ENCODE assay signal across 24 cellular contexts in the genomic region with DNA sequence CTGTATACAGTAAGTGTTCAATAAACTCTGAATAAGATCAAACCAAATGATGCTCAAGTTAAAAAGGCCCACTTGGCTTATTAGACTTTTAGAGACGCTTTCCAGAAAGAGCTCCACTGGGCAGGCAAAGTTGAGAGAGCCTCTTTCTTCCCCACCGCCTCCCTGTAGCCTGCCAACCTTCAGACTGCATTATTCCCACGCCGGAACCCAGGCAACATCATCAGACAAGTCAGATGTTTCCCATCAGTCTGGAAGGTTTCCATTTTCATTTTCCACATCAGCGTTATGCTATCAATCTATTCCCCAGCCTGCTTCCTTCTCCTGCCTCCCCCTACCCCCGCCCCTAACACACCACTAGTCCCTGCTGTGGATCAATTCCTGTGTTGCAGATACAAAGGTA.
DNase-seq lines count a peak whose midpoint lies in the region; ATAC-seq, FAIRE-seq and TF ChIP-seq lines count a peak whose summit lies in the region.
"Had no signal": no experiment of that assay in that cellular context is flagged by ENCODE, and none has a peak within 500 bp of the region (broad histone marks: within the 10 kb centered on the region; RNA-seq: fewer than 3 reads in every experiment).

No MANE protein-coding gene starts in this region.

- no peak overlapping the region for H3K18ac ChIP-seq in H1 (ENCODE audit: extremely low read depth, low read length)

- DNase-seq in activated effector memory CD4-positive, alpha-beta T cell treated with anti-CD3 and anti-CD28 coated beads, Interleukin-2, amount 50 U/mL, for 16 hours = peak; percentile 2
- DNase-seq in activated effector memory CD4-positive, alpha-beta T cell treated with Interleukin-2 at 50 U/mL for 16 hours = no peak
- DNase-seq in GM12892 (ENCODE audit: insufficient read length) (no peak), H1 (ENCODE audit: low read depth in 1 of 2, low spot score in 2 of 2) (no peak), progenitor cell of endocrine pancreas (ENCODE audit: low spot score, unreplicated experiment) (no peak), nucleus accumbens (lab: John Stamatoyannopoulos, UW) (no peak)
- no peak for DNase-seq in activated CD4-positive, alpha-beta T cell treated with anti-CD3 and anti-CD28 coated beads for 36 hours
- DNase-seq: AML-193; Caco-2; Calu3; CD4-positive, alpha-beta T cell; CD8-positive, alpha-beta T cell; DMS79 treated with DMSO at 0.1 percent for 48 hours; GF-D8 had no signal

- no peaks in the 10 kb centered on the region for H3K36me3 Mint-ChIP-seq in progenitor cell of endocrine pancreas (ENCODE audit: insufficient read depth)
- no peaks in the 10 kb centered on the region for H3K36me3 Mint-ChIP-seq in activated CD4-positive, alpha-beta T cell treated with anti-CD3 and anti-CD28 coated beads for 36 hours (ENCODE audit: low read depth)
- H3K36me3 Mint-ChIP-seq: CD8-positive, alpha-beta T cell had no signal

- no peak overlapping the region for H3K4ac ChIP-seq in H1 (replicated peaks; ENCODE audit: insufficient read length, low read depth, low read length)

- no peak overlapping the region for H3K14ac ChIP-seq in H1 (ENCODE audit: insufficient read length)

- no peak overlapping the region for H3K4me2 ChIP-seq in H1 (ENCODE audit: insufficient read depth in 1 of 2, low read depth in 2 of 2, low read length in 2 of 2)
- H3K4me2 ChIP-seq: A549; BLaER1 treated with 17β-estradiol and CSF1 and Interleukin-3, amounts not matched to agents 10 nM and 100 nM had no signal

- H3K9ac ChIP-seq in H1 (replicated peaks in 1 of 4; ENCODE audit: extremely low read depth in 1 of 4, low read depth in 3 of 4, low read length in 3 of 4) = no peak overlapping the region
- H3K9ac ChIP-seq: BLaER1 treated with 17β-estradiol and CSF1 and Interleukin-3, amounts not matched to agents 10 nM and 100 nM had no signal

- no peaks in the 10 kb centered on the region for H3K9me3 ChIP-seq in H1 (ENCODE audit: insufficient read depth in 2 of 2, low read depth in 1 of 2, low read length in 1 of 2)
- H3K9me3 ChIP-seq: A549, Caco-2 had no signal

- no peak overlapping the region for H2BK120ac ChIP-seq in H1 (replicated peaks; ENCODE audit: low read depth, low read length)

- intact Hi-C loops in activated CD4-positive, alpha-beta T cell treated with anti-CD3 and anti-CD28 coated beads for 36 hours (cut with DNase I, micrococcal nuclease) = no loop called here

- H3K27me3 ChIP-seq in H1 (replicated peaks in 1 of 4; ENCODE audit: control insufficient read depth in 3 of 4, extremely low read depth in 1 of 4, insufficient read depth in 3 of 4, low read length in 3 of 4) = peaks cover 0 to 2% (median 1%) of the 10 kb centered on the region in 4 experiments; a peak in 2 of 7 replicates
- H3K27me3 ChIP-seq: BLaER1 treated with 17β-estradiol and CSF1 and Interleukin-3, amounts not matched to agents 10 nM and 100 nM had no signal

- WGBS in H1 (ENCODE audit: extremely low coverage in 1 of 2, insufficient coverage in 1 of 2, insufficient read length in 1 of 2, insufficient replicate concordance in 2 of 2, low coverage in 1 of 2, low lambda C conversion rate in 2 of 2, missing lambda C conversion rate in 1 of 2), 2 experiments = 88% methylated on average over 6 of the region's 6 CpGs; no CpG with 5 or more reads in 1 of the 2 experiments

- peaks cover 17% of the 10 kb centered on the region for H3K4me1 Mint-ChIP-seq in progenitor cell of endocrine pancreas (ENCODE audit: low read depth)
- peaks cover 12% of the 10 kb centered on the region for H3K4me1 Mint-ChIP-seq in activated CD4-positive, alpha-beta T cell treated with anti-CD3 and anti-CD28 coated beads for 36 hours

- no peaks in the 10 kb centered on the region for H3K79me2 ChIP-seq in H1 (ENCODE audit: control insufficient read depth in 1 of 2, insufficient read depth in 2 of 2, low read length in 2 of 2)

- no peak for TF ChIP-seq RAD21 in H1 (IDR thresholded peaks at IDR 0.05 in 1 of 2, conservative IDR thresholded peaks at IDR 0.05 in 1 of 2; ENCODE audit: low read depth in 2 of 2, low read length in 2 of 2)

- no peak overlapping the region for H3K4me3 Mint-ChIP-seq in progenitor cell of endocrine pancreas (ENCODE audit: low read depth)
- H3K4me3 Mint-ChIP-seq in activated CD4-positive, alpha-beta T cell treated with anti-CD3 and anti-CD28 coated beads for 36 hours = no peak overlapping the region
- H3K4me3 Mint-ChIP-seq: B cell; CD4-positive, alpha-beta T cell; CD8-positive, alpha-beta T cell had no signal

- no peak overlapping the region for H4K91ac ChIP-seq in H1 (replicated peaks; ENCODE audit: insufficient read length, low read length)

- no peak overlapping the region for H3K56ac ChIP-seq in H1 (replicated peaks; ENCODE audit: insufficient read length, low read depth, low read length)

- H4K5ac ChIP-seq in H1 (ENCODE audit: insufficient read length, low read depth, low read length) = no peak overlapping the region

- CTCF ChIA-PET in H1 (lab: Charles Lee; ENCODE audit: partially characterized antibody) = interaction anchor here (1.1 to 4.4 kb wide), 4 partner anchors 9 to 334 kb away, joined by 3 to 27 read pairs (median 6); no protein-coding TSS in a partner anchor
- CTCF ChIA-PET in activated CD4-positive, alpha-beta T cell treated with anti-CD3 and anti-CD28 coated beads for 36 hours (lab: Charles Lee) = interaction anchor here (3.3 kb wide), 1 partner anchor 10 kb away, joined by 15 read pairs; no protein-coding TSS in a partner anchor

- POLR2A ChIA-PET in H1 (lab: Charles Lee; ENCODE audit: partially characterized antibody) = interaction anchor here (0.6 kb wide), 1 partner anchor 8 kb away, joined by 3 read pairs; no protein-coding TSS in a partner anchor
- POLR2A ChIA-PET in activated CD4-positive, alpha-beta T cell treated with anti-CD3 and anti-CD28 coated beads for 36 hours (lab: Charles Lee) = no interaction called here

- peaks cover 13% of the 10 kb centered on the region for H3K27me3 Mint-ChIP-seq in progenitor cell of endocrine pancreas
- H3K27me3 Mint-ChIP-seq in activated CD4-positive, alpha-beta T cell treated with anti-CD3 and anti-CD28 coated beads for 36 hours = peaks cover 10% of the 10 kb centered on the region

- H3K36me3 ChIP-seq in H1 (ENCODE audit: control insufficient read depth in 2 of 4, insufficient read depth in 4 of 4, low read length in 3 of 4) = no peaks in the 10 kb centered on the region
- H3K36me3 ChIP-seq: BLaER1 treated with 17β-estradiol and CSF1 and Interleukin-3, amounts not matched to agents 10 nM and 100 nM had no signal

- H2BK5ac ChIP-seq in H1 (ENCODE audit: low read depth, low read length) = peak overlapping the region; percentile 38; the same call in 1 of the 2 replicates

- TF ChIP-seq CTCF in H1 (IDR thresholded peaks at IDR 0.05; ENCODE audit: control extremely low read depth in 1 of 3, insufficient read depth in 1 of 3, low read depth in 1 of 3, low read length in 3 of 3) = no peak
- TF ChIP-seq CTCF in progenitor cell of endocrine pancreas (IDR thresholded peaks at IDR 0.05; ENCODE audit: unreplicated experiment) = no peak

- H3K27ac ChIP-seq in H1 (ENCODE audit: low read depth, low read length) = no peak overlapping the region
- H3K27ac ChIP-seq: 22Rv1; A549; BLaER1 treated with 17β-estradiol and CSF1 and Interleukin-3, amounts not matched to agents 10 nM and 100 nM; C4-2B had no signal

- peaks cover 0 to 30% (median 22%) of the 10 kb centered on the region in 4 experiments; a peak in 5 of 7 replicates for H3K4me1 ChIP-seq in H1 (replicated peaks in 1 of 4; ENCODE audit: control insufficient read depth in 3 of 4, insufficient read depth in 4 of 4, low read length in 3 of 4)
- H3K4me1 ChIP-seq: Caco-2 had no signal

- no peaks in the 10 kb centered on the region for H3K23me2 ChIP-seq in H1 (ENCODE audit: low read depth, low read length)

- no peak overlapping the region for H3K4me3 ChIP-seq in H1 (ENCODE audit: extremely low read depth in 1 of 4, insufficient read depth in 2 of 4, low read depth in 3 of 4, low read length in 4 of 4)
- H3K4me3 ChIP-seq: A549; BLaER1 treated with 17β-estradiol and CSF1 and Interleukin-3, amounts not matched to agents 10 nM and 100 nM had no signal

- no peaks in the 10 kb centered on the region for H4K20me1 ChIP-seq in H1 (replicated peaks in 1 of 2; ENCODE audit: control insufficient read depth in 1 of 2, insufficient read depth in 2 of 2, low read length in 2 of 2)

- TF ChIP-seq POLR2A in GM12892 (IDR thresholded peaks at IDR 0.05; ENCODE audit: low read depth, low read length) (no peak), H1 (IDR thresholded peaks at IDR 0.05; ENCODE audit: control extremely low read depth in 1 of 2, low read depth in 2 of 2, low read length in 2 of 2) (no peak)

- H3K79me1 ChIP-seq in H1 (ENCODE audit: low read depth, low read length) = no peaks in the 10 kb centered on the region

- 0 out of 2 replicates have a peak overlapping the region, but pooled peaks have one; percentile 75 for H2AK5ac ChIP-seq in H1 (ENCODE audit: low read depth, low read length)

- peak overlapping the region; percentile 1 for H3K27ac Mint-ChIP-seq in progenitor cell of endocrine pancreas
- no peak overlapping the region for H3K27ac Mint-ChIP-seq in activated CD4-positive, alpha-beta T cell treated with anti-CD3 and anti-CD28 coated beads for 36 hours
- H3K27ac Mint-ChIP-seq: B cell; CD4-positive, alpha-beta T cell; CD8-positive, alpha-beta T cell had no signal

- no peak overlapping the region for H2BK15ac ChIP-seq in H1 (ENCODE audit: low read length)

- ATAC-seq in activated CD4-positive, alpha-beta T cell treated with anti-CD3 and anti-CD28 coated beads for 36 hours = no peak
- no peak for ATAC-seq in GM21825 (IDR thresholded peaks at IDR 0.05; ENCODE audit: unreplicated experiment)
- ATAC-seq: A549; CD8-positive, alpha-beta T cell had no signal

- H4K8ac ChIP-seq in H1 (ENCODE audit: extremely low read depth, insufficient read depth, low read length) = no peak overlapping the region

- H2BK20ac ChIP-seq in H1 (ENCODE audit: low read length) = no peak overlapping the region

- H2BK12ac ChIP-seq in H1 (ENCODE audit: low read depth, low read length) = peak overlapping the region; percentile 82; the same call in 1 of the 2 replicates

- H3K9me3 Mint-ChIP-seq in progenitor cell of endocrine pancreas (ENCODE audit: low read depth) = no peaks in the 10 kb centered on the region
- no peaks in the 10 kb centered on the region for H3K9me3 Mint-ChIP-seq in activated CD4-positive, alpha-beta T cell treated with anti-CD3 and anti-CD28 coated beads for 36 hours (ENCODE audit: low read depth)
- H3K9me3 Mint-ChIP-seq: CD4-positive, alpha-beta T cell; CD8-positive, alpha-beta T cell had no signal

- H2AFZ ChIP-seq in H1 (ENCODE audit: low read length) = no peak overlapping the region

- TF ChIP-seq EP300 in H1 (IDR thresholded peaks at IDR 0.05; ENCODE audit: borderline replicate concordance in 1 of 2, low read depth in 2 of 2, low read length in 2 of 2) = no peak

- FAIRE-seq in GM12892 (lab: Jason Lieb, UNC) (peak; percentile 14), H1 (lab: Jason Lieb, UNC) (no peak)
- FAIRE-seq: A549, D721Med, G401.6, GM12891, GM18507 had no signal

- H3K23ac ChIP-seq in H1 (ENCODE audit: insufficient read length) = no peak overlapping the region

TF ChIP-seq in H1, 55 proteins besides CTCF, POLR2A, EP300 and RAD21 (continues in another document):
- TF ChIP-seq RBBP5 (IDR thresholded peaks at IDR 0.05; ENCODE audit: borderline replicate concordance, low read depth, low read length) = no peak
- TF ChIP-seq SP1 (IDR thresholded peaks at IDR 0.05; ENCODE audit: low read depth, low read length) = no peak
- TF ChIP-seq SIN3A (conservative IDR thresholded peaks at IDR 0.05 in 1 of 2, IDR thresholded peaks at IDR 0.05 in 1 of 2; ENCODE audit: low read depth in 1 of 2, low read length in 2 of 2) = no peak
